Comparison of ENCODE assay signal across 19 cellular contexts in genomic region chr18:71815305-71815704, GRCh38.
A peak's percentile ranks its signal among the peaks of the same experiment; 100 is the strongest.
DNase-seq lines count a peak whose midpoint lies in the region; ATAC-seq, FAIRE-seq and TF ChIP-seq lines count a peak whose summit lies in the region.
"Had no signal": no experiment of that assay in that cellular context is flagged by ENCODE, and none has a peak within 500 bp of the region (broad histone marks: within the 10 kb centered on the region; RNA-seq: fewer than 3 reads in every experiment).

No MANE protein-coding gene starts in this region.

- H3K4me3 ChIP-seq in A549 (no peak overlapping the region), H1 (ENCODE audit: extremely low read depth in 1 of 4, insufficient read depth in 2 of 4, low read depth in 3 of 4, low read length in 4 of 4) (no peak overlapping the region)
- H3K4me3 ChIP-seq: BLaER1 had no signal

- H3K27ac ChIP-seq in A549 (no peak overlapping the region), H1 (ENCODE audit: low read depth, low read length) (no peak overlapping the region)
- H3K27ac ChIP-seq: BLaER1 had no signal

- TF ChIP-seq RAD21 in A549 (conservative IDR thresholded peaks at IDR 0.05 in 1 of 2, IDR thresholded peaks at IDR 0.05 in 1 of 2), result no peak
- TF ChIP-seq RAD21 in H1 (IDR thresholded peaks at IDR 0.05 in 1 of 2, conservative IDR thresholded peaks at IDR 0.05 in 1 of 2; ENCODE audit: low read depth in 2 of 2, low read length in 2 of 2), result no peak

- no peak overlapping the region for H4K91ac ChIP-seq in H1 (replicated peaks; ENCODE audit: insufficient read length, low read length)

- H3K9me3 ChIP-seq in A549 (no peaks in the 10 kb centered on the region), H1 (ENCODE audit: insufficient read depth in 2 of 2, low read depth in 1 of 2, low read length in 1 of 2) (peaks cover 47 to 59% of the 10 kb centered on the region in 2 experiments)
- H3K9me3 ChIP-seq: BE2C, BLaER1 had no signal

- no peak for TF ChIP-seq EP300 in A549 (IDR thresholded peaks at IDR 0.05)
- no peak for TF ChIP-seq EP300 in H1 (IDR thresholded peaks at IDR 0.05; ENCODE audit: borderline replicate concordance in 1 of 2, low read depth in 2 of 2, low read length in 2 of 2)

- no peaks in the 10 kb centered on the region for H3K79me2 ChIP-seq in H1 (ENCODE audit: control insufficient read depth in 1 of 2, insufficient read depth in 2 of 2, low read length in 2 of 2)

- no peak overlapping the region for H3K18ac ChIP-seq in H1 (ENCODE audit: extremely low read depth, low read length)

- H2BK20ac ChIP-seq in H1 (ENCODE audit: low read length), result no peak overlapping the region

- POLR2A ChIA-PET in A549 (lab: Yijun Ruan, JAX) (no interaction called here), H1 (lab: Charles Lee; ENCODE audit: partially characterized antibody) (no interaction called here)

- WGBS in A549 (ENCODE audit: missing lambda C conversion rate), result 6% methylated on average over 2 of the region's 2 CpGs
- 42% methylated on average over 2 of the region's 2 CpGs; no CpG with 5 or more reads in 1 of the 2 experiments for WGBS in H1 (ENCODE audit: extremely low coverage in 1 of 2, insufficient coverage in 1 of 2, insufficient read length in 1 of 2, insufficient replicate concordance in 2 of 2, low coverage in 1 of 2, low lambda C conversion rate in 2 of 2, missing lambda C conversion rate in 1 of 2), 2 experiments

- no peak overlapping the region for H3K9ac ChIP-seq in H1 (replicated peaks in 1 of 4; ENCODE audit: extremely low read depth in 1 of 4, low read depth in 3 of 4, low read length in 3 of 4)
- H3K9ac ChIP-seq: BLaER1 had no signal

- H3K4ac ChIP-seq in H1 (replicated peaks; ENCODE audit: insufficient read length, low read depth, low read length), result no peak overlapping the region

- no peaks in the 10 kb centered on the region for H3K36me3 ChIP-seq in H1 (ENCODE audit: control insufficient read depth in 2 of 4, insufficient read depth in 4 of 4, low read length in 3 of 4)
- H3K36me3 ChIP-seq: BE2C, BLaER1 had no signal

- H2AFZ ChIP-seq in H1 (ENCODE audit: low read length), result no peak overlapping the region

- no peaks in the 10 kb centered on the region for H3K23me2 ChIP-seq in H1 (ENCODE audit: low read depth, low read length)

- H3K27me3 ChIP-seq in H1 (replicated peaks in 1 of 4; ENCODE audit: control insufficient read depth in 3 of 4, extremely low read depth in 1 of 4, insufficient read depth in 3 of 4, low read length in 3 of 4), result no peaks in the 10 kb centered on the region
- H3K27me3 ChIP-seq: BE2C, BLaER1 had no signal

- no peaks in the 10 kb centered on the region for H3K79me1 ChIP-seq in H1 (ENCODE audit: low read depth, low read length)

- H4K8ac ChIP-seq in H1 (ENCODE audit: extremely low read depth, insufficient read depth, low read length), result no peak overlapping the region

- H3K14ac ChIP-seq in H1 (ENCODE audit: insufficient read length), result no peak overlapping the region

- no peak overlapping the region for H3K4me2 ChIP-seq in A549
- H3K4me2 ChIP-seq in H1 (ENCODE audit: insufficient read depth in 1 of 2, low read depth in 2 of 2, low read length in 2 of 2), result no peak overlapping the region
- H3K4me2 ChIP-seq: BLaER1 had no signal

- H3K23ac ChIP-seq in H1 (ENCODE audit: insufficient read length), result no peak overlapping the region

- CTCF ChIA-PET in A549 (lab: Yijun Ruan, JAX), result no interaction called here
- CTCF ChIA-PET in H1 (lab: Charles Lee; ENCODE audit: partially characterized antibody), result no interaction called here

- H2BK120ac ChIP-seq in H1 (replicated peaks; ENCODE audit: low read depth, low read length), result no peak overlapping the region

- H2BK5ac ChIP-seq in H1 (ENCODE audit: low read depth, low read length), result no peak overlapping the region

- no peak for ATAC-seq in A549
- no peak for ATAC-seq in GM18520 (IDR thresholded peaks at IDR 0.05; ENCODE audit: unreplicated experiment)

- TF ChIP-seq CTCF in A549 (IDR thresholded peaks at IDR 0.05), result no peak
- TF ChIP-seq CTCF in D721Med (IDR thresholded peaks at IDR 0.05; ENCODE audit: insufficient read depth, missing control alignments), result no peak
- no peak for TF ChIP-seq CTCF in H1 (IDR thresholded peaks at IDR 0.05; ENCODE audit: control extremely low read depth in 1 of 3, insufficient read depth in 1 of 3, low read depth in 1 of 3, low read length in 3 of 3)

- TF ChIP-seq POLR2A in A549 (IDR thresholded peaks at IDR 0.05; ENCODE audit: low read length) (no peak), H1 (IDR thresholded peaks at IDR 0.05; ENCODE audit: control extremely low read depth in 1 of 2, low read depth in 2 of 2, low read length in 2 of 2) (no peak)

- H4K5ac ChIP-seq in H1 (ENCODE audit: insufficient read length, low read depth, low read length), result no peak overlapping the region

- H2AK5ac ChIP-seq in H1 (ENCODE audit: low read depth, low read length), result no peak overlapping the region

- H4K20me1 ChIP-seq in H1 (replicated peaks in 1 of 2; ENCODE audit: control insufficient read depth in 1 of 2, insufficient read depth in 2 of 2, low read length in 2 of 2), result no peaks in the 10 kb centered on the region
- H4K20me1 ChIP-seq: BLaER1 had no signal

- FAIRE-seq in A549 (lab: Jason Lieb, UNC) (no peak), D721Med (lab: Jason Lieb, UNC) (peak; percentile 90), H1 (lab: Jason Lieb, UNC) (no peak)
- FAIRE-seq: G401.6, GM12891 had no signal

- no peak for DNase-seq in A549 (ENCODE audit: low read depth in 1 of 2, low spot score in 1 of 2)
- no peak for DNase-seq in D721Med (ENCODE audit: insufficient read length, low spot score)
- peak; percentile 16 for DNase-seq in OCI-M1 (lab: John Stamatoyannopoulos, UW)
- no peak for DNase-seq in H1 (ENCODE audit: low read depth in 1 of 2, low spot score in 2 of 2)
- no peak for DNase-seq in activated CD8-positive, alpha-beta memory T cell treated with anti-CD3 and anti-CD28 coated beads, Interleukin-2, amount 50 U/mL, for 4 hours
- DNase-seq in RPMI8226, result no peak
- DNase-seq: ACHN; BE2C; C1 segment of cervical spinal cord; CD4-positive, alpha-beta memory T cell; CD4-positive, CD25-positive, alpha-beta regulatory T cell; CD8-positive, alpha-beta memory T cell; COR-L47; DMS79 treated with DMSO at 0.1 percent for 48 hours; GF-D8 had no signal

- H2BK15ac ChIP-seq in H1 (ENCODE audit: low read length), result no peak overlapping the region

- H3K56ac ChIP-seq in H1 (replicated peaks; ENCODE audit: insufficient read length, low read depth, low read length), result no peak overlapping the region

- no peaks in the 10 kb centered on the region for H3K4me1 ChIP-seq in A549
- no peaks in the 10 kb centered on the region for H3K4me1 ChIP-seq in H1 (replicated peaks in 1 of 4; ENCODE audit: control insufficient read depth in 3 of 4, insufficient read depth in 4 of 4, low read length in 3 of 4)
- H3K4me1 ChIP-seq: BE2C, BLaER1 had no signal

- no peak overlapping the region for H2BK12ac ChIP-seq in H1 (ENCODE audit: low read depth, low read length)

TF ChIP-seq in A549, 52 proteins besides CTCF, POLR2A, EP300 and RAD21:
- TF ChIP-seq MAFK (IDR thresholded peaks at IDR 0.05; ENCODE audit: partially characterized antibody), result peak; percentile 76
- peak; percentile 71; the same call in 1 of the 2 replicates for TF ChIP-seq NFE2L2 (conservative IDR thresholded peaks at IDR 0.05; ENCODE audit: low read length)
- no peak for TF ChIP-seq BHLHE40 (IDR thresholded peaks at IDR 0.05; ENCODE audit: low read depth, low read length)
- TF ChIP-seq FOSL2 (IDR thresholded peaks at IDR 0.05), result no peak
- TF ChIP-seq FOSL2 (CRISPR knock-in tag; IDR thresholded peaks at IDR 0.05), result no peak
TF ChIP-seq in A549: peak in this region for 2.

TF ChIP-seq in H1, 55 proteins besides CTCF, POLR2A, EP300 and RAD21:
- peak; percentile 52; the same call in 1 of the 2 replicates for TF ChIP-seq BACH1 (IDR thresholded peaks at IDR 0.05; ENCODE audit: low read length)
- TF ChIP-seq EZH2 (IDR thresholded peaks at IDR 0.05; ENCODE audit: low read depth, low read length, severe bottlenecking), result no peak
- no peak for TF ChIP-seq SP4 (IDR thresholded peaks at IDR 0.05; ENCODE audit: low read length)
- TF ChIP-seq YY1 (IDR thresholded peaks at IDR 0.05; ENCODE audit: low read depth, low read length), result no peak

Comparison
In these comparisons a context has a peak if more than half of its experiments do, and no peak if none do; other contexts are left out.
1. Of the 18 proteins assayed by ChIP-seq in both H1 and A549: peak only in H1: none; only in A549: MAFK; in both: none; in neither: 17.